ENCODE assay signal across 18 cellular contexts in the genomic region with DNA sequence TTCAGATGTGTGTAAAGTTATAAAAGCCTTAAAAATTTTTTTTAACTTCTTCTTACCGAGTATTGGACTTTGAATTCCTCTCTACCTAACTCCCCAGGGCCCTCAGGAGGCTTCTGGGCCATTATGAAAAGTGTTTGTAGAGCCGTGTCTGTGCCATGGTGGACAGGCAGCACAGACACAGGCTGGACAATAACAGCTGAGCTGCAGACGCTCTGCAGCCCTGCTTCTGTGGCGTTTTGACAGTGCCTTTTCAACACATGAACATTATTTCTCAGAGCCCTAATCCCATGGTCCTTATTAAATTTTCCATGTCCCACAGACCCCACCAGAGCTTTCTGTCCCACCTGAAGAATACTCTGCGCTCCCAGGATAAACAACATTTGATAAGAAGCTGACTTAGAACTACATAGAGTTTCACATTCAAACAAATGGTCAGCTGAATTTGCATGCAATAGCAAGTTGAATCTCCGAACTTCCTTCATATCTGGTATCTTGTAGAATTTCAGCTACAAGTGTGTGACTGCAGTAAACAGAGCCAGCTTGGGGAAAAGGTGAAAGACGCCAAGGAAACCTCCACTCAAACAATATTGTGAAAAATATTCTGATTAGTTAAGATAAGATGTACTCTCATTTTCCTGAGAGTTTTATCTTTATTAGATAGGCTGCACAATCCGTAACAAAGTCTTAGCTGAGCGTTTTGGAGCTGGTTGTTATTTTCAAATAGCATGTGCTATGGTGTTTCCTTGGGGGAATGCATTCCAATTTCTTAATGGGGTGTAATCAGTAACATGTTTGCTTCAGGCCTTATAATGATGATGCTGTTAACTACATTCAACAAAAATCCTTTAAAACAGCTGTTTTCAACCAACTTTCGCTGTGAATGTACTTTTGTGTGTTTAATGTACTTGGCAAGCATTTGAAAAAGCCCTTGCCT.
A peak's percentile ranks its signal among the peaks of the same experiment; 100 is the strongest.
DNase-seq lines count a peak whose midpoint lies in the region; TF ChIP-seq lines count a peak whose summit lies in the region.
"Had no signal": no experiment of that assay in that cellular context is flagged by ENCODE, and none has a peak within 500 bp of the region (broad histone marks: within the 10 kb centered on the region; RNA-seq: fewer than 3 reads in every experiment).

No MANE protein-coding gene starts in this region.

- H3K27ac ChIP-seq in stomach smooth muscle (ENCODE audit: low read length), result peak overlapping the region; percentile 64
- H3K27ac ChIP-seq: breast epithelium, neutrophil, PC-9, vagina had no signal

- DNase-seq in SK-N-DZ (ENCODE audit: low spot score), result peak; percentile 39
- DNase-seq in fibroblast of peridontal ligament (ENCODE audit: extremely low read depth), result peak; percentile 5
- DNase-seq in mesothelial cell of epicardium (ENCODE audit: low spot score in 2 of 2, unreplicated experiment in 2 of 2), result no peak
- no peak for DNase-seq in NCI-H1048 (lab: John Stamatoyannopoulos, UW)
- no peak for DNase-seq in AG08395 (ENCODE audit: low spot score)
- no peak for DNase-seq in amniotic stem cell (lab: John Stamatoyannopoulos, UW)
- DNase-seq: activated CD4-positive, alpha-beta T cell treated with anti-CD3 and anti-CD28 coated beads for 1 hour; GDM1; glutamatergic neuron; NCI-H1417 treated with DMSO at 0.1 percent for 48 hours; PC-9 had no signal

- no peaks in the 10 kb centered on the region for H3K27me3 Mint-ChIP-seq in mesothelial cell of epicardium (ENCODE audit: low read depth)
- H3K27me3 Mint-ChIP-seq: memory B cell had no signal

- H3K4me1 Mint-ChIP-seq in mesothelial cell of epicardium, result peaks cover 37% of the 10 kb centered on the region
- H3K4me1 Mint-ChIP-seq: activated T-helper 17 cell treated with anti-CD3 and anti-CD28 coated beads, Interleukin-2, amount 50 U/mL, for 72 hours; memory B cell had no signal

- H3K9me3 Mint-ChIP-seq in mesothelial cell of epicardium, result no peaks in the 10 kb centered on the region
- H3K9me3 Mint-ChIP-seq: activated T-helper 17 cell treated with anti-CD3 and anti-CD28 coated beads, Interleukin-2, amount 50 U/mL, for 72 hours; memory B cell; stimulated activated naive CD8-positive, alpha-beta T cell treated with anti-CD3 and anti-CD28 coated beads, Interleukin-15, Interleukin-2, amounts not matched to agents 100 ng/mL and 50 ng/mL, for 24 hours had no signal

- no peak overlapping the region for H3K4me3 Mint-ChIP-seq in mesothelial cell of epicardium
- H3K4me3 Mint-ChIP-seq: activated T-helper 17 cell treated with anti-CD3 and anti-CD28 coated beads, Interleukin-2, amount 50 U/mL, for 72 hours; memory B cell; stimulated activated naive CD8-positive, alpha-beta T cell treated with anti-CD3 and anti-CD28 coated beads, Interleukin-15, Interleukin-2, amounts not matched to agents 100 ng/mL and 50 ng/mL, for 24 hours had no signal

- no peaks in the 10 kb centered on the region for H3K27me3 ChIP-seq in stomach smooth muscle (ENCODE audit: control insufficient read depth in 1 of 2, insufficient read depth in 2 of 2, low read length in 2 of 2)
- H3K27me3 ChIP-seq: breast epithelium, vagina had no signal

- H3K9me3 ChIP-seq in stomach smooth muscle (ENCODE audit: control insufficient read depth in 2 of 2, low read length in 2 of 2), result no peaks in the 10 kb centered on the region
- H3K9me3 ChIP-seq: breast epithelium, neutrophil, vagina had no signal

- peak overlapping the region in 1 of 2 donors; percentile 35 for H3K4me3 ChIP-seq in stomach smooth muscle (ENCODE audit: low read length in 2 of 2)
- H3K4me3 ChIP-seq: breast epithelium, PC-9, vagina had no signal

- no peak overlapping the region for H3K9ac ChIP-seq in stomach smooth muscle (ENCODE audit: low read length in 2 of 2)

- no peaks in the 10 kb centered on the region for H3K36me3 ChIP-seq in stomach smooth muscle (ENCODE audit: control insufficient read depth in 2 of 2, insufficient read depth in 2 of 2, low read length in 2 of 2)
- H3K36me3 ChIP-seq: breast epithelium, neutrophil, vagina had no signal

- no peak for TF ChIP-seq CTCF in mesothelial cell of epicardium (IDR thresholded peaks at IDR 0.05; ENCODE audit: unreplicated experiment)

- no peaks in the 10 kb centered on the region for H3K4me1 ChIP-seq in stomach smooth muscle (ENCODE audit: control insufficient read depth, insufficient read depth, low read length)
- H3K4me1 ChIP-seq: breast epithelium, vagina had no signal

- no peaks in the 10 kb centered on the region for H3K36me3 Mint-ChIP-seq in mesothelial cell of epicardium
- H3K36me3 Mint-ChIP-seq: memory B cell had no signal

- peak overlapping the region; percentile 90 for H3K27ac Mint-ChIP-seq in mesothelial cell of epicardium
- H3K27ac Mint-ChIP-seq: activated T-helper 17 cell treated with anti-CD3 and anti-CD28 coated beads, Interleukin-2, amount 50 U/mL, for 72 hours; memory B cell; stimulated activated naive CD8-positive, alpha-beta T cell treated with anti-CD3 and anti-CD28 coated beads, Interleukin-15, Interleukin-2, amounts not matched to agents 100 ng/mL and 50 ng/mL, for 24 hours had no signal

Comparison
In these comparisons a context has a peak if more than half of its experiments do, and no peak if none do; other contexts are left out.
1. DNase-seq: peak in SK-N-DZ (single experiment) and fibroblast of peridontal ligament (single experiment); none in mesothelial cell of epicardium (0 of 2), NCI-H1048 (single experiment), AG08395 (single experiment) and amniotic stem cell (single experiment).